In genomic region chr16:25014500-25015147, GRCh38 we compare ENCODE assay signal across 8 cellular contexts. TPM values are rescaled to one million over a fixed set of nuclear protein-coding genes. Genes with fewer than 3 reads are reported as not detected.
DNase-seq lines count a peak whose midpoint lies in the region; ATAC-seq and TF ChIP-seq lines count a peak whose summit lies in the region.

No MANE protein-coding gene starts in this region.

- no peaks in the 10 kb centered on the region; a peak in 1 of 5 replicates for H3K9me3 Mint-ChIP-seq in H9

- H3K4me1 Mint-ChIP-seq in H9: peaks cover 23 to 25% of the 10 kb centered on the region in 2 experiments

- no peak overlapping the region for H3K23ac ChIP-seq in H9 (ENCODE audit: insufficient read length, low read depth, low read length)

- peaks cover 2 to 21% (median 19%) of the 10 kb centered on the region in 3 experiments; a peak in 6 of 7 replicates for H3K36me3 Mint-ChIP-seq in H9 (ENCODE audit: insufficient read depth in 1 of 3, low read depth in 3 of 3)

- H3K4me1 ChIP-seq in ES-I3 (ENCODE audit: insufficient read depth, low read length) (no peaks in the 10 kb centered on the region), H9 (ENCODE audit: insufficient read depth, low read length) (no peaks in the 10 kb centered on the region), lower lobe of right lung (peaks cover 50% of the 10 kb centered on the region)

- peaks cover 3% of the 10 kb centered on the region for H3K79me1 ChIP-seq in H9 (ENCODE audit: insufficient read depth, low read depth, low read length, poor library complexity, severe bottlenecking)

- H4K8ac ChIP-seq in H9 (replicated peaks; ENCODE audit: insufficient read length, low read depth, low read length): no peak overlapping the region

- peak overlapping the region; percentile 94 to 97 for H3K4me3 Mint-ChIP-seq in H9

- no peak overlapping the region for H3K27ac ChIP-seq in H9 (ENCODE audit: insufficient read length, low read depth, low read length)
- peak overlapping the region; percentile 94 for H3K27ac ChIP-seq in lower lobe of right lung

- H2BK120ac ChIP-seq in H9 (ENCODE audit: low read depth, low read length, poor library complexity, severe bottlenecking): no peak overlapping the region

- H4K5ac ChIP-seq in H9 (ENCODE audit: insufficient read length, low read depth, low read length): no peak overlapping the region

- DNase-seq in H9 (peak; percentile 51), MV-4-11 (lab: John Stamatoyannopoulos, UW) (peak; percentile 22), lower lobe of right lung (peak; percentile 57), GM10266 (ENCODE audit: extremely low spot score) (no peak)
- peak; percentile 48 for DNase-seq in activated CD4-positive, CD25-positive, alpha-beta regulatory T cell treated with anti-CD3 and anti-CD28 coated beads, Interleukin-2, amount 50 U/mL, for 72 hours
- DNase-seq in effector CD4-positive, alpha-beta T cell: peak; percentile 10
- peak; percentile 37 for DNase-seq in stimulated activated naive CD8-positive, alpha-beta T cell treated with anti-CD3 and anti-CD28 coated beads, Interleukin-15, Interleukin-2, amounts not matched to agents 100 U/mL and 50 U/mL, for 24 hours

- H3K36me3 ChIP-seq in ES-I3 (ENCODE audit: insufficient read depth, low read length): no peaks in the 10 kb centered on the region
- H3K36me3 ChIP-seq in lower lobe of right lung: peaks cover 7% of the 10 kb centered on the region

- no peak overlapping the region for H3K18ac ChIP-seq in H9 (ENCODE audit: insufficient read length, low read depth, low read length)

- no peak overlapping the region for H3T11ph ChIP-seq in H9 (ENCODE audit: low read length)

- no CpG with 5 or more reads among the region's 51 CpGs for WGBS in H9 (ENCODE audit: extremely low coverage, insufficient read length, low lambda C conversion rate)

- H4K91ac ChIP-seq in H9 (ENCODE audit: insufficient read length, low read depth, low read length): no peak overlapping the region

- peak; percentile 62 for ATAC-seq in lower lobe of right lung
- peak; percentile 16 for ATAC-seq in stimulated activated naive CD8-positive, alpha-beta T cell treated with anti-CD3 and anti-CD28 coated beads, Interleukin-15, Interleukin-2, amounts not matched to agents 100 U/mL and 50 U/mL, for 24 hours

- H3K9ac ChIP-seq in ES-I3 (ENCODE audit: low read depth, low read length) (peak overlapping the region; percentile 72), H9 (ENCODE audit: extremely low read depth, insufficient read length, low read length) (peak overlapping the region; percentile 85)

- peak overlapping the region; percentile 93 to 97 (median 97) for H3K27ac Mint-ChIP-seq in H9

- H3K4ac ChIP-seq in H9 (ENCODE audit: low read depth, low read length): no peak overlapping the region

- H3K27me3 Mint-ChIP-seq in H9 (ENCODE audit: low read depth): no peaks in the 10 kb centered on the region; the same call in 1 of the 2 replicates

- no peak for TF ChIP-seq CTCF in H9 (conservative IDR thresholded peaks at IDR 0.05)
- TF ChIP-seq CTCF in lower lobe of right lung (IDR thresholded peaks at IDR 0.05): no peak
- no peak for TF ChIP-seq CTCF in GM10266 (IDR thresholded peaks at IDR 0.05; ENCODE audit: control insufficient read depth, insufficient read depth, low read depth, missing control alignments)

- no peaks in the 10 kb centered on the region for H3K27me3 ChIP-seq in H9 (ENCODE audit: insufficient read depth, low read length)
- no peaks in the 10 kb centered on the region for H3K27me3 ChIP-seq in lower lobe of right lung (ENCODE audit: low read depth)

- intact Hi-C loops in lower lobe of right lung (cut with DNase I): no loop called here

- peaks cover 13% of the 10 kb centered on the region; the same call in 1 of the 2 replicates for H3K79me2 ChIP-seq in H9 (ENCODE audit: insufficient read depth, low read length)

- peak overlapping the region; percentile 68 for H3K4me2 ChIP-seq in H9 (ENCODE audit: insufficient read depth, insufficient read length, low read length)

- H3K56ac ChIP-seq in H9 (ENCODE audit: insufficient read length, low read depth, low read length): no peak overlapping the region

- peak overlapping the region; percentile 73 for H3K4me3 ChIP-seq in lower lobe of right lung

- no peak overlapping the region for H2AFZ ChIP-seq in H9 (ENCODE audit: low read length)

- no peak overlapping the region for H2AK5ac ChIP-seq in H9 (ENCODE audit: insufficient read length, low read length)

- H2BK12ac ChIP-seq in H9 (ENCODE audit: insufficient read length, low read depth, low read length): no peak overlapping the region

- H4K20me1 ChIP-seq in H9 (ENCODE audit: control insufficient read depth, insufficient read depth, insufficient read length): no peaks in the 10 kb centered on the region

- peak overlapping the region; percentile 97 for H3K14ac ChIP-seq in H9 (ENCODE audit: insufficient read depth, low read length)

- no peak overlapping the region for H2BK15ac ChIP-seq in H9 (ENCODE audit: low read depth, low read length)

- H2BK20ac ChIP-seq in H9 (ENCODE audit: low read depth, low read length, poor library complexity, severe bottlenecking): no peak overlapping the region

- H2BK5ac ChIP-seq in H9 (ENCODE audit: insufficient read length, low read length): no peak overlapping the region

- H3K9me3 ChIP-seq in ES-I3 (ENCODE audit: control insufficient read depth, insufficient read depth, low read length): no peaks in the 10 kb centered on the region
- H3K9me3 ChIP-seq in H9 (ENCODE audit: control insufficient read depth, low read depth, low read length): no peaks in the 10 kb centered on the region
- H3K9me3 ChIP-seq in lower lobe of right lung: no peaks in the 10 kb centered on the region

- H3K23me2 ChIP-seq in H9 (ENCODE audit: insufficient read length, low read depth, low read length, poor library complexity, severe bottlenecking): peaks cover 9% of the 10 kb centered on the region

RNA-seq across cellular contexts. Expression of gene ARHGAP17, which starts 0.5 kb away (rescaled TPM):
- total RNA-seq in H9 (2021): 83.4 and 89.7 TPM in 2 replicates
- total RNA-seq in lower lobe of right lung: 89.5 TPM
